14 cellular contexts compared by ENCODE assay signal in genomic region chr11:64415286-64415685, GRCh38.
"Had no signal": no experiment of that assay in that cellular context is flagged by ENCODE, and none has a peak within 500 bp of the region (broad histone marks: within the 10 kb centered on the region; RNA-seq: fewer than 3 reads in every experiment).

No MANE protein-coding gene starts in this region.

- H3K27ac Mint-ChIP-seq: activated naive CD4-positive, alpha-beta T cell treated with anti-CD3 and anti-CD28 coated beads for 36 hours had no signal

- H3K4me3 ChIP-seq: lung, mucosa of descending colon, stomach, vagina had no signal

- ATAC-seq: left cardiac atrium; mucosa of descending colon; naive thymus-derived CD8-positive, alpha-beta T cell had no signal

- H3K36me3 Mint-ChIP-seq: immature natural killer cell; naive thymus-derived CD8-positive, alpha-beta T cell had no signal

- H3K27ac ChIP-seq: vagina had no signal

- DNase-seq: activated CD4-positive, alpha-beta T cell treated with anti-CD3 and anti-CD28 coated beads for 1 hour; activated naive CD4-positive, alpha-beta T cell treated with anti-CD3 and anti-CD28 coated beads for 36 hours; erythroblast; hypothalamus; immature natural killer cell; left cardiac atrium; mucosa of descending colon; naive thymus-derived CD8-positive, alpha-beta T cell; stimulated activated CD4-positive, alpha-beta T cell treated with anti-CD3 and anti-CD28 coated beads, Interleukin-2, amount 100 ng/mL, for 48 hours; stomach; SW 1271; T-helper 9 cell had no signal

- H3K4me1 ChIP-seq: vagina had no signal

- H3K9me3 Mint-ChIP-seq: immature natural killer cell had no signal

- H3K9me3 ChIP-seq: mucosa of descending colon, stomach, vagina had no signal

- H3K4me3 Mint-ChIP-seq: activated naive CD4-positive, alpha-beta T cell treated with anti-CD3 and anti-CD28 coated beads for 36 hours had no signal

- H3K36me3 ChIP-seq: stomach, vagina had no signal
